Comparison of ENCODE assay signal across 2 cellular contexts in genomic region chr1:160193091-160193819, GRCh38.
TF ChIP-seq lines count a peak whose summit lies in the region.

No MANE protein-coding gene starts in this region.

TF ChIP-seq in HCT116, 20 proteins besides CTCF, POLR2A, EP300 and RAD21:
- TF ChIP-seq MAX (IDR thresholded peaks at IDR 0.05) = no peak
- TF ChIP-seq YY1 (IDR thresholded peaks at IDR 0.05; ENCODE audit: extremely low read depth, insufficient replicate concordance, low read depth, low read length) = peak; percentile 76

TF ChIP-seq in K562, 482 proteins besides CTCF, POLR2A, EP300 and RAD21 (continues in another document):
- 0 out of 2 replicates have a peak, but pooled peaks have one; percentile 59 for TF ChIP-seq ZHX1 (conservative IDR thresholded peaks at IDR 0.05; ENCODE audit: low read length)
- TF ChIP-seq BHLHE40 (IDR thresholded peaks at IDR 0.05; ENCODE audit: low read length) = peak; percentile 8
- TF ChIP-seq GTF3C2 (IDR thresholded peaks at IDR 0.05; ENCODE audit: borderline replicate concordance, extremely low read depth, insufficient read length) = no peak
- TF ChIP-seq DEAF1 (CRISPR knock-in tag; IDR thresholded peaks at IDR 0.05) = peak; percentile 84
- TF ChIP-seq ZNF253 (CRISPR knock-in tag; conservative IDR thresholded peaks at IDR 0.05) = no peak
- TF ChIP-seq GABPB2 (CRISPR knock-in tag; conservative IDR thresholded peaks at IDR 0.05) = no peak
- no peak for TF ChIP-seq ERF (CRISPR knock-in tag; IDR thresholded peaks at IDR 0.05)
- TF ChIP-seq JUND (IDR thresholded peaks at IDR 0.05; ENCODE audit: borderline replicate concordance, low read depth, low read length) = peak; percentile 90
- peak; percentile 89 for TF ChIP-seq JUND (tag; IDR thresholded peaks at IDR 0.05; ENCODE audit: borderline replicate concordance, low read depth, low read length)
- TF ChIP-seq DACH1 (IDR thresholded peaks at IDR 0.05; ENCODE audit: partially characterized antibody) = peak; percentile 82
- 0 out of 2 replicates have a peak, but pooled peaks have one; percentile 25 for TF ChIP-seq DPF2 (IDR thresholded peaks at IDR 0.05)
- peak; percentile 86 for TF ChIP-seq ZNF24 (IDR thresholded peaks at IDR 0.05)
- no peak for TF ChIP-seq ZNF778 (CRISPR knock-in tag; IDR thresholded peaks at IDR 0.05)
- TF ChIP-seq CHD2 (IDR thresholded peaks at IDR 0.05; ENCODE audit: low read depth, low read length) = peak; percentile 70; the same call in 1 of the 2 replicates
- TF ChIP-seq ZNF584 (CRISPR knock-in tag; IDR thresholded peaks at IDR 0.05; ENCODE audit: low read depth) = no peak
- no peak for TF ChIP-seq CBX2 (IDR thresholded peaks at IDR 0.05; ENCODE audit: insufficient read depth, low read length, poor library complexity, severe bottlenecking)
- no peak for TF ChIP-seq STAT5B (CRISPR knock-in tag; IDR thresholded peaks at IDR 0.05)
- peak; percentile 50; the same call in 1 of the 2 replicates for TF ChIP-seq PHF21A (IDR thresholded peaks at IDR 0.05; ENCODE audit: borderline replicate concordance, low read depth)
- TF ChIP-seq COPS2 (conservative IDR thresholded peaks at IDR 0.05) = no peak
- no peak for TF ChIP-seq ATF1 (CRISPR knock-in tag; IDR thresholded peaks at IDR 0.05)
- TF ChIP-seq ATF1 (tag; IDR thresholded peaks at IDR 0.05) = 0 out of 2 replicates have a peak, but pooled peaks have one; percentile 35
- no peak for TF ChIP-seq ZNF175 (CRISPR knock-in tag; IDR thresholded peaks at IDR 0.05; ENCODE audit: low read depth)
- TF ChIP-seq MEF2A (IDR thresholded peaks at IDR 0.05; ENCODE audit: control insufficient read depth, low read depth, low read length) = peak; percentile 88
- no peak for TF ChIP-seq CSDE1 (IDR thresholded peaks at IDR 0.05)
- peak; percentile 38; the same call in 1 of the 2 replicates for TF ChIP-seq HCFC1 (IDR thresholded peaks at IDR 0.05; ENCODE audit: low read depth, low read length)
- TF ChIP-seq ZNF707 (CRISPR knock-in tag; conservative IDR thresholded peaks at IDR 0.05) = no peak
- TF ChIP-seq ZKSCAN8 (CRISPR knock-in tag; IDR thresholded peaks at IDR 0.05) = no peak
- TF ChIP-seq ZNF551 (CRISPR knock-in tag; IDR thresholded peaks at IDR 0.05) = no peak
- TF ChIP-seq ATF3 (IDR thresholded peaks at IDR 0.05) = peak; percentile 88
- peak; percentile 70; the same call in 1 of the 2 replicates for TF ChIP-seq ATF3 (CRISPR knock-in tag; conservative IDR thresholded peaks at IDR 0.05)
- TF ChIP-seq CBFB (CRISPR knock-in tag; IDR thresholded peaks at IDR 0.05) = 0 out of 2 replicates have a peak, but pooled peaks have one; percentile 46
- TF ChIP-seq THAP12 (CRISPR knock-in tag; IDR thresholded peaks at IDR 0.05) = 0 out of 2 replicates have a peak, but pooled peaks have one; percentile 5
- peak; percentile 65 for TF ChIP-seq PRDM10 (IDR thresholded peaks at IDR 0.05; ENCODE audit: partially characterized antibody)
- TF ChIP-seq ARID2 (IDR thresholded peaks at IDR 0.05) = peak; percentile 86
- 0 out of 2 replicates have a peak, but pooled peaks have one; percentile 10 for TF ChIP-seq MAX (CRISPR knock-in tag; IDR thresholded peaks at IDR 0.05)
- TF ChIP-seq EP400 (IDR thresholded peaks at IDR 0.05) = no peak
